ENCODE assay signal across 9 cellular contexts in the genomic region with DNA sequence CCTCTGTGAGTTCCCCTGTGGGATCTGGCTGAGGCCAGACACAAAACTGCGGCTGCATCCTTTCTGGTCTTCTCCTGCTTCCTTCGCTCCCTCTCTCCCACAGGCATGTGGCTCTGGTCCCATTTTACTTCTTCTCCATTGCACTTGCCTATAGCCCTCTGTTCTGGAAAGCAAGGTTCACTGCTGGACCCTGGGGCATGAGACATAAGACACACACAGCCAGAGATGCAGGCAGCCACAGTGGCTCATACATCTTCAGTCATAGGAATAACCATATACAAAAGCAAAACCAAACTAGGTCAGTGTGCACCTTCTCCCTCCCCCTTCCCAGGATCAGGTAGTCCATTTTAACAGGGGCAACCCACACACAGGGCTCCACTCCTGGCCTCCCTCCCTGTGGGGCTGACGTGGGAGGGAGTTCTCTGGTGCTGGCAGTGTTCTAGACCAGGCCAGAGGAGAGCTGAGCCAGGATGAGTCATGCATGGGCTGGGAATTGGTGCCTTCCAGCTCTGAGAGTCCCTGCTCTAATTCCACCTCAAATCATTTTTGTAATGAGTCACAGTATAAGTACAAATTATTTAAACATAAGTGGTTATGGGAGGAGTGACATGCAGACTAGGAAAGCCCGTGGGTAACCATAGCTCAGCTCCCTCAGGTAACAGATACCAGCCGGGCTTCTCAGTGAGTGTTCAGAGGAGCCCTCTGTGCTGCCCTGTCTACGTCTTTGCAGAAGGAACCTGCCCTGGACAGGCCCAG. TPM values are rescaled to one million over a fixed set of nuclear protein-coding genes. Genes with fewer than 3 reads are reported as not detected.
A peak's percentile ranks its signal among the peaks of the same experiment; 100 is the strongest.
DNase-seq lines count a peak whose midpoint lies in the region; ATAC-seq and TF ChIP-seq lines count a peak whose summit lies in the region.
"Had no signal": no experiment of that assay in that cellular context is flagged by ENCODE, and none has a peak within 500 bp of the region (broad histone marks: within the 10 kb centered on the region; RNA-seq: fewer than 3 reads in every experiment).

No MANE protein-coding gene starts in this region.

- H3K4me3 ChIP-seq in left lung (no peak overlapping the region), upper lobe of right lung (no peak overlapping the region)
- H3K4me3 ChIP-seq in naive thymus-derived CD4-positive, alpha-beta T cell (ENCODE audit: low read length): no peak overlapping the region

- H3K4me1 ChIP-seq in left lung (peaks cover 5% of the 10 kb centered on the region in 2 donors), upper lobe of right lung (no peaks in the 10 kb centered on the region)
- H3K4me1 ChIP-seq in naive thymus-derived CD4-positive, alpha-beta T cell (ENCODE audit: control insufficient read depth in 2 of 2, insufficient read depth in 2 of 2, low read length in 2 of 2): no peaks in the 10 kb centered on the region

- H3K36me3 Mint-ChIP-seq in activated naive CD8-positive, alpha-beta T cell treated with anti-CD3 and anti-CD28 coated beads, Interleukin-2, amount 50 U/mL, for 24 hours (ENCODE audit: low read depth): no peaks in the 10 kb centered on the region
- no peaks in the 10 kb centered on the region for H3K36me3 Mint-ChIP-seq in activated naive CD8-positive, alpha-beta T cell treated with anti-CD3 and anti-CD28 coated beads for 36 hours
- no peaks in the 10 kb centered on the region for H3K36me3 Mint-ChIP-seq in MCF 10A (ENCODE audit: insufficient read depth, unreplicated experiment)
- no peaks in the 10 kb centered on the region for H3K36me3 Mint-ChIP-seq in naive thymus-derived CD4-positive, alpha-beta T cell

- no peaks in the 10 kb centered on the region for H3K27me3 ChIP-seq in left lung
- H3K27me3 ChIP-seq in upper lobe of right lung: no peaks in the 10 kb centered on the region
- H3K27me3 ChIP-seq in naive thymus-derived CD4-positive, alpha-beta T cell (ENCODE audit: control insufficient read depth in 2 of 2, insufficient read depth in 2 of 2, low read length in 2 of 2): no peaks in the 10 kb centered on the region

- no peaks in the 10 kb centered on the region for H3K9me3 Mint-ChIP-seq in activated naive CD8-positive, alpha-beta T cell treated with anti-CD3 and anti-CD28 coated beads, Interleukin-2, amount 50 U/mL, for 24 hours
- no peaks in the 10 kb centered on the region for H3K9me3 Mint-ChIP-seq in activated naive CD8-positive, alpha-beta T cell treated with anti-CD3 and anti-CD28 coated beads for 36 hours
- no peaks in the 10 kb centered on the region for H3K9me3 Mint-ChIP-seq in MCF 10A (ENCODE audit: unreplicated experiment)
- peaks cover 0 to 4% (median 0%) of the 10 kb centered on the region in 11 donors for H3K9me3 Mint-ChIP-seq in naive thymus-derived CD4-positive, alpha-beta T cell

- TF ChIP-seq CTCF in MCF 10A (IDR thresholded peaks at IDR 0.05; ENCODE audit: unreplicated experiment) (no peak), left lung (IDR thresholded peaks at IDR 0.05) (no peak), upper lobe of right lung (IDR thresholded peaks at IDR 0.05) (no peak)

- peaks cover 2% of the 10 kb centered on the region for H3K27me3 Mint-ChIP-seq in activated naive CD8-positive, alpha-beta T cell treated with anti-CD3 and anti-CD28 coated beads, Interleukin-2, amount 50 U/mL, for 24 hours
- H3K27me3 Mint-ChIP-seq in activated naive CD8-positive, alpha-beta T cell treated with anti-CD3 and anti-CD28 coated beads for 36 hours: peaks cover 9% of the 10 kb centered on the region
- H3K27me3 Mint-ChIP-seq in MCF 10A (ENCODE audit: insufficient read depth, unreplicated experiment): no peaks in the 10 kb centered on the region
- peaks cover 0 to 20% (median 4%) of the 10 kb centered on the region in 5 donors for H3K27me3 Mint-ChIP-seq in naive thymus-derived CD4-positive, alpha-beta T cell

- POLR2A ChIA-PET in MCF 10A (lab: Yijun Ruan, JAX): interaction anchor here (0.7 to 1.4 kb wide), 3 partner anchors 28 to 198 kb away, joined by 3 to 4 read pairs (median 3); no protein-coding TSS in a partner anchor
- POLR2A ChIA-PET in naive thymus-derived CD4-positive, alpha-beta T cell (lab: Charles Lee): no interaction called here

- peak; percentile 22 for ATAC-seq in activated naive CD8-positive, alpha-beta T cell treated with anti-CD3 and anti-CD28 coated beads, Interleukin-2, amount 50 U/mL, for 24 hours
- peak; percentile 95 for ATAC-seq in left lung
- ATAC-seq in upper lobe of right lung: peak; percentile 80
- no peak for ATAC-seq in naive thymus-derived CD4-positive, alpha-beta T cell

- peak overlapping the region in 1 of 2 donors; percentile 1 for H3K27ac ChIP-seq in left lung
- no peak overlapping the region for H3K27ac ChIP-seq in upper lobe of right lung
- no peak overlapping the region for H3K27ac ChIP-seq in naive thymus-derived CD4-positive, alpha-beta T cell (ENCODE audit: low read depth, low read length)
- H3K27ac ChIP-seq: HL-60 had no signal

- BruUV-seq in MCF 10A (replicated peaks; lab: Mats Ljungman, UMichigan): no TSS peak

- H3K4me1 Mint-ChIP-seq in activated naive CD8-positive, alpha-beta T cell treated with anti-CD3 and anti-CD28 coated beads, Interleukin-2, amount 50 U/mL, for 24 hours: no peaks in the 10 kb centered on the region
- H3K4me1 Mint-ChIP-seq in activated naive CD8-positive, alpha-beta T cell treated with anti-CD3 and anti-CD28 coated beads for 36 hours: no peaks in the 10 kb centered on the region
- peaks cover 12% of the 10 kb centered on the region for H3K4me1 Mint-ChIP-seq in MCF 10A (ENCODE audit: insufficient read depth, unreplicated experiment)
- H3K4me1 Mint-ChIP-seq in naive thymus-derived CD4-positive, alpha-beta T cell: no peaks in the 10 kb centered on the region

- no peak overlapping the region for H3K4me3 Mint-ChIP-seq in activated naive CD8-positive, alpha-beta T cell treated with anti-CD3 and anti-CD28 coated beads, Interleukin-2, amount 50 U/mL, for 24 hours
- no peak overlapping the region for H3K4me3 Mint-ChIP-seq in activated naive CD8-positive, alpha-beta T cell treated with anti-CD3 and anti-CD28 coated beads for 36 hours
- no peak overlapping the region for H3K4me3 Mint-ChIP-seq in MCF 10A (ENCODE audit: unreplicated experiment)
- no peak overlapping the region for H3K4me3 Mint-ChIP-seq in naive thymus-derived CD4-positive, alpha-beta T cell

- H3K9me3 ChIP-seq in left lung: no peaks in the 10 kb centered on the region
- H3K9me3 ChIP-seq in upper lobe of right lung: no peaks in the 10 kb centered on the region
- H3K9me3 ChIP-seq in naive thymus-derived CD4-positive, alpha-beta T cell (ENCODE audit: control insufficient read depth in 2 of 3, low read length in 3 of 3): no peaks in the 10 kb centered on the region

- H3K27ac Mint-ChIP-seq in activated naive CD8-positive, alpha-beta T cell treated with anti-CD3 and anti-CD28 coated beads, Interleukin-2, amount 50 U/mL, for 24 hours: no peak overlapping the region
- no peak overlapping the region for H3K27ac Mint-ChIP-seq in activated naive CD8-positive, alpha-beta T cell treated with anti-CD3 and anti-CD28 coated beads for 36 hours
- H3K27ac Mint-ChIP-seq in MCF 10A (ENCODE audit: low read depth, unreplicated experiment): peak overlapping the region; percentile 11
- no peak overlapping the region for H3K27ac Mint-ChIP-seq in naive thymus-derived CD4-positive, alpha-beta T cell

- CTCF ChIA-PET in MCF 10A (lab: Yijun Ruan, JAX): interaction anchor here (0.7 to 1.1 kb wide), 2 partner anchors 10 to 356 kb away, joined by 3 to 4 read pairs; no protein-coding TSS in a partner anchor
- CTCF ChIA-PET in naive thymus-derived CD4-positive, alpha-beta T cell (lab: Charles Lee): no interaction called here

- intact Hi-C loops in MCF 10A (cut with micrococcal nuclease) (loop anchor here (1.0 kb wide), 1 partner anchor 32 kb away; no protein-coding TSS in a partner anchor), left lung (cut with DNase I) (no loop called here), upper lobe of right lung (cut with DNase I) (no loop called here)
- intact Hi-C loops in naive thymus-derived CD4-positive, alpha-beta T cell (cut with micrococcal nuclease): no loop called here

- H3K36me3 ChIP-seq in left lung (no peaks in the 10 kb centered on the region), upper lobe of right lung (no peaks in the 10 kb centered on the region)
- H3K36me3 ChIP-seq in naive thymus-derived CD4-positive, alpha-beta T cell (ENCODE audit: control insufficient read depth in 2 of 3, insufficient read depth in 3 of 3, low read length in 3 of 3): no peaks in the 10 kb centered on the region

- DNase-seq in activated naive CD8-positive, alpha-beta T cell treated with anti-CD3 and anti-CD28 coated beads, Interleukin-2, amount 50 U/mL, for 24 hours: no peak
- no peak for DNase-seq in activated naive CD8-positive, alpha-beta T cell treated with anti-CD3 and anti-CD28 coated beads for 36 hours
- peak; percentile 95 for DNase-seq in MCF 10A (ENCODE audit: unreplicated experiment)
- DNase-seq in left lung: peak in 1 of 2 donors; percentile 78
- no peak for DNase-seq in upper lobe of right lung
- no peak for DNase-seq in naive thymus-derived CD4-positive, alpha-beta T cell
- no peak for DNase-seq in SKM-1 treated with dmso at 0.1 percent for 144 hours (lab: John Stamatoyannopoulos, UW; ENCODE audit: unreplicated experiment)
- no peak for DNase-seq in DMS114 treated with DMSO at 0.1 percent for 48 hours (lab: John Stamatoyannopoulos, UW; ENCODE audit: unreplicated experiment)

RNA-seq across cellular contexts. Expression of gene ASIC2, which starts 58.0 kb away (rescaled TPM):
- not detected for total RNA-seq in activated naive CD8-positive, alpha-beta T cell treated with anti-CD3 and anti-CD28 coated beads for 36 hours
- total RNA-seq in MCF 10A (2022) (not detected in 2 replicates), left lung (under 1 TPM; 0.08 to 0.09 TPM), upper lobe of right lung (not detected)
- not detected for total RNA-seq in naive thymus-derived CD4-positive, alpha-beta T cell
- not detected for polyA plus RNA-seq in naive thymus-derived CD4-positive, alpha-beta T cell
